ENCODE assay signal across 8 cellular contexts in genomic region chr17:72388765-72389473, GRCh38.
DNase-seq lines count a peak whose midpoint lies in the region; ATAC-seq and TF ChIP-seq lines count a peak whose summit lies in the region.

No MANE protein-coding gene starts in this region.

- H3K4me1 ChIP-seq in PC-9 (replicated peaks; ENCODE audit: insufficient read depth) (peaks cover 86% of the 10 kb centered on the region), psoas muscle (no peaks in the 10 kb centered on the region)

- H3K27ac Mint-ChIP-seq in glutamatergic neuron (ENCODE audit: unreplicated experiment) = no peak overlapping the region

- H4K20me1 ChIP-seq in PC-9 (ENCODE audit: insufficient read depth) = no peaks in the 10 kb centered on the region

- H3K27ac ChIP-seq in PC-9 (peak overlapping the region; percentile 87), psoas muscle (no peak overlapping the region)

- H2AFZ ChIP-seq in PC-9 = no peak overlapping the region

- BruUV-seq in PC-9 (replicated peaks; lab: Mats Ljungman, UMichigan) = no TSS peak

- H3K27me3 Mint-ChIP-seq in glutamatergic neuron (ENCODE audit: unreplicated experiment) = peaks cover 5% of the 10 kb centered on the region

- H3K79me2 ChIP-seq in PC-9 (ENCODE audit: low read depth) = peaks cover 23% of the 10 kb centered on the region; the same call in 1 of the 2 replicates

- H3K27me3 ChIP-seq in PC-9 (ENCODE audit: insufficient read depth, low read depth) (no peaks in the 10 kb centered on the region), psoas muscle (ENCODE audit: insufficient read depth in 3 of 3, low read length in 2 of 3) (no peaks in the 10 kb centered on the region)

- peak overlapping the region; percentile 58 for H3K4me2 ChIP-seq in PC-9

- H3K4me3 Mint-ChIP-seq in glutamatergic neuron (ENCODE audit: unreplicated experiment) = no peak overlapping the region

- H3K4me3 ChIP-seq in PC-9 = no peak overlapping the region
- no peak overlapping the region for H3K4me3 ChIP-seq in psoas muscle

- H3K4me1 Mint-ChIP-seq in glutamatergic neuron (ENCODE audit: low read depth, unreplicated experiment) = peaks cover 12% of the 10 kb centered on the region

- intact Hi-C loops in PC-9 (cut with micrococcal nuclease; ENCODE audit: unreplicated experiment) (loop anchor here (1.0 to 5.0 kb wide), 7 partner anchors 18 to 1270 kb away; no protein-coding TSS in a partner anchor), psoas muscle (cut with DNase I) (no loop called here)

- H3K36me3 ChIP-seq in PC-9 (ENCODE audit: low read depth) (no peaks in the 10 kb centered on the region), psoas muscle (ENCODE audit: insufficient read depth in 1 of 2, low read depth in 1 of 2) (no peaks in the 10 kb centered on the region)

- CTCF ChIA-PET in PC-9 (lab: Charles Lee) = interaction anchor here (0.6 to 1.3 kb wide), 3 partner anchors 22 to 266 kb away, joined by 5 to 10 read pairs (median 7); no protein-coding TSS in a partner anchor

- H3K9me3 ChIP-seq in PC-9 (ENCODE audit: insufficient read depth, low read depth) = no peaks in the 10 kb centered on the region
- no peaks in the 10 kb centered on the region for H3K9me3 ChIP-seq in psoas muscle

- TF ChIP-seq CTCF in PC-9 (conservative IDR thresholded peaks at IDR 0.05) (peak; percentile 63), psoas muscle (IDR thresholded peaks at IDR 0.05) (no peak), glutamatergic neuron (IDR thresholded peaks at IDR 0.05; ENCODE audit: partially characterized antibody, unreplicated experiment) (no peak)

- H3K9me3 Mint-ChIP-seq in glutamatergic neuron (ENCODE audit: unreplicated experiment) = peaks cover 4% of the 10 kb centered on the region

- POLR2A ChIA-PET in PC-9 (lab: Charles Lee; ENCODE audit: unreplicated experiment) = interaction anchor here (0.7 kb wide), 1 partner anchor 25 kb away, joined by 3 read pairs; no protein-coding TSS in a partner anchor

- H3F3A ChIP-seq in PC-9 (ENCODE audit: insufficient read depth, low read depth) = peaks cover 73% of the 10 kb centered on the region

- WGBS in psoas muscle, 3 donors = 70 to 74% (median 73%) methylated on average over 10 of the region's 10 CpGs

- no peaks in the 10 kb centered on the region for H3K9me2 ChIP-seq in PC-9 (ENCODE audit: insufficient read depth)

- DNase-seq in NCI-H510A treated with DMSO at 0.1 percent for 48 hours (lab: John Stamatoyannopoulos, UW) (peak; percentile 20), NCI-H510A (lab: John Stamatoyannopoulos, UW) (no peak), PC-9 (peak; percentile 86 to 89), psoas muscle (no peak), NCI-H774 (lab: John Stamatoyannopoulos, UW) (no peak), glutamatergic neuron (no peak), pons (ENCODE audit: low spot score) (no peak)

- no peaks in the 10 kb centered on the region for H3K36me3 Mint-ChIP-seq in glutamatergic neuron (ENCODE audit: unreplicated experiment)

- peak; percentile 82 for ATAC-seq in HG02798 (IDR thresholded peaks at IDR 0.05; ENCODE audit: poor library complexity, unreplicated experiment)
- peak in 3 of 4 donors; percentile 46 to 72 (median 52) for ATAC-seq in psoas muscle

Comparison
In these comparisons a context has a peak if more than half of its experiments do, and no peak if none do; other contexts are left out.
1. DNase-seq: peak in NCI-H510A treated with DMSO at 0.1 percent for 48 hours (single experiment) and PC-9 (2 of 2); none in NCI-H510A (single experiment), psoas muscle (0 of 2), NCI-H774 (single experiment), glutamatergic neuron (single experiment) and pons (single experiment).